ENCODE assay signal across 24 cellular contexts in genomic region chr2:46167924-46168323, GRCh38.
"Had no signal": no experiment of that assay in that cellular context is flagged by ENCODE, and none has a peak within 500 bp of the region (broad histone marks: within the 10 kb centered on the region; RNA-seq: fewer than 3 reads in every experiment).

No MANE protein-coding gene starts in this region.

- H3K4me1 Mint-ChIP-seq: activated B cell treated with CpG ODN at 0.5 μM for 24 hours; activated CD4-positive, alpha-beta memory T cell treated with anti-CD3 and anti-CD28 coated beads, Interleukin-2, amount 10 ng/mL, durations not matched to agents 7 days and 5 days; activated T-helper 17 cell treated with anti-CD3 and anti-CD28 coated beads, Interleukin-2, amount 50 U/mL, for 72 hours had no signal

- H3K27me3 Mint-ChIP-seq: activated B cell treated with CpG ODN at 0.5 μM for 24 hours; activated CD4-positive, alpha-beta memory T cell treated with anti-CD3 and anti-CD28 coated beads, Interleukin-2, amount 10 ng/mL, durations not matched to agents 7 days and 5 days; activated CD8-positive, alpha-beta memory T cell treated with anti-CD3 and anti-CD28 coated beads, Interleukin-2, amount 10 ng/mL, durations not matched to agents 7 days and 5 days; activated naive CD8-positive, alpha-beta T cell treated with anti-CD3 and anti-CD28 coated beads, Interleukin-2, amount 10 ng/mL, durations not matched to agents 7 days and 5 days; activated T-helper 17 cell treated with anti-CD3 and anti-CD28 coated beads, Interleukin-2, amount 50 U/mL, for 72 hours; brain; effector memory CD8-positive, alpha-beta T cell had no signal

- H3K4me3 ChIP-seq: esophagus squamous epithelium, lower lobe of right lung, tibial artery, vagina had no signal

- H3K9me3 Mint-ChIP-seq: activated B cell treated with CpG ODN at 0.5 μM for 24 hours; activated CD4-positive, alpha-beta memory T cell treated with anti-CD3 and anti-CD28 coated beads, Interleukin-2, amount 10 ng/mL, durations not matched to agents 7 days and 5 days; activated naive CD8-positive, alpha-beta T cell treated with anti-CD3 and anti-CD28 coated beads, Interleukin-2, amount 10 ng/mL, durations not matched to agents 7 days and 5 days; activated T-helper 17 cell treated with anti-CD3 and anti-CD28 coated beads, Interleukin-2, amount 50 U/mL, for 72 hours; brain; effector memory CD8-positive, alpha-beta T cell; mesothelial cell of epicardium had no signal

- H3K27ac Mint-ChIP-seq: activated B cell treated with CpG ODN at 0.5 μM for 24 hours; activated CD4-positive, alpha-beta memory T cell treated with anti-CD3 and anti-CD28 coated beads, Interleukin-2, amount 10 ng/mL, durations not matched to agents 7 days and 5 days; activated CD8-positive, alpha-beta memory T cell treated with anti-CD3 and anti-CD28 coated beads, Interleukin-2, amount 10 ng/mL, durations not matched to agents 7 days and 5 days; activated naive CD8-positive, alpha-beta T cell treated with anti-CD3 and anti-CD28 coated beads, Interleukin-2, amount 10 ng/mL, durations not matched to agents 7 days and 5 days; activated T-helper 17 cell treated with anti-CD3 and anti-CD28 coated beads, Interleukin-2, amount 50 U/mL, for 72 hours; brain; effector memory CD8-positive, alpha-beta T cell; mesothelial cell of epicardium; progenitor cell of endocrine pancreas had no signal

- H3K36me3 Mint-ChIP-seq: mesothelial cell of epicardium had no signal

- ATAC-seq: activated CD8-positive, alpha-beta memory T cell treated with anti-CD3 and anti-CD28 coated beads, Interleukin-2, amount 10 ng/mL, durations not matched to agents 7 days and 5 days; activated T-helper 17 cell treated with anti-CD3 and anti-CD28 coated beads, Interleukin-2, amount 50 U/mL, for 72 hours; effector memory CD8-positive, alpha-beta T cell; lower lobe of right lung; stimulated activated naive CD8-positive, alpha-beta T cell treated with anti-CD3 and anti-CD28 coated beads, Interleukin-15, Interleukin-2, amounts not matched to agents 100 U/mL and 50 U/mL, for 24 hours had no signal

- DNase-seq: activated B cell treated with CpG ODN at 0.5 μM for 24 hours; activated CD4-positive, alpha-beta memory T cell treated with anti-CD3 and anti-CD28 coated beads, Interleukin-2, amount 10 ng/mL, durations not matched to agents 7 days and 5 days; activated CD4-positive, alpha-beta T cell treated with anti-CD3 and anti-CD28 coated beads for 4 hours; activated CD8-positive, alpha-beta memory T cell treated with anti-CD3 and anti-CD28 coated beads, Interleukin-2, amount 10 ng/mL, durations not matched to agents 7 days and 5 days; activated naive CD4-positive, alpha-beta T cell; activated naive CD8-positive, alpha-beta T cell treated with anti-CD3 and anti-CD28 coated beads, Interleukin-2, amount 10 ng/mL, durations not matched to agents 7 days and 5 days; amygdala; caudate nucleus; effector memory CD8-positive, alpha-beta T cell; esophagus squamous epithelium; foreskin fibroblast; hippocampal formation; lower lobe of right lung; occipital lobe; stimulated activated CD4-positive, alpha-beta T cell treated with anti-CD3 and anti-CD28 coated beads, Interleukin-2, amount 100 ng/mL, for 24 hours; stimulated activated naive CD8-positive, alpha-beta T cell treated with anti-CD3 and anti-CD28 coated beads, Interleukin-15, Interleukin-2, amounts not matched to agents 100 U/mL and 50 U/mL, for 24 hours; substantia nigra; T-helper 9 cell; tibial artery had no signal

- H3K36me3 ChIP-seq: esophagus squamous epithelium, vagina had no signal

- H3K27ac ChIP-seq: esophagus squamous epithelium, lower lobe of right lung, tibial artery, vagina had no signal

- H3K9me3 ChIP-seq: esophagus squamous epithelium, lower lobe of right lung, tibial artery, vagina had no signal

- H3K27me3 ChIP-seq: esophagus squamous epithelium, tibial artery, vagina had no signal

- H3K4me3 Mint-ChIP-seq: activated B cell treated with CpG ODN at 0.5 μM for 24 hours; activated CD4-positive, alpha-beta memory T cell treated with anti-CD3 and anti-CD28 coated beads, Interleukin-2, amount 10 ng/mL, durations not matched to agents 7 days and 5 days; activated CD8-positive, alpha-beta memory T cell treated with anti-CD3 and anti-CD28 coated beads, Interleukin-2, amount 10 ng/mL, durations not matched to agents 7 days and 5 days; activated naive CD8-positive, alpha-beta T cell treated with anti-CD3 and anti-CD28 coated beads, Interleukin-2, amount 10 ng/mL, durations not matched to agents 7 days and 5 days; activated T-helper 17 cell treated with anti-CD3 and anti-CD28 coated beads, Interleukin-2, amount 50 U/mL, for 72 hours; brain; effector memory CD8-positive, alpha-beta T cell; mesothelial cell of epicardium had no signal
